8 cellular contexts compared by ENCODE assay signal in genomic region chrX:23742174-23742692, GRCh38. TPM values are rescaled to one million over a fixed set of nuclear protein-coding genes. Genes with fewer than 3 reads are reported as not detected.
A peak's percentile ranks its signal among the peaks of the same experiment; 100 is the strongest.
DNase-seq lines count a peak whose midpoint lies in the region; ATAC-seq and TF ChIP-seq lines count a peak whose summit lies in the region.

No MANE protein-coding gene starts in this region.

- peak; percentile 39 for ATAC-seq in stimulated activated naive CD8-positive, alpha-beta T cell treated with anti-CD3 and anti-CD28 coated beads, Interleukin-15, Interleukin-2, amounts not matched to agents 100 U/mL and 50 U/mL, for 24 hours

- no peaks in the 10 kb centered on the region for H3K9me3 Mint-ChIP-seq in Calu3 (ENCODE audit: low read depth, unreplicated experiment)

- H3K4me1 Mint-ChIP-seq in Calu3 (ENCODE audit: low read depth, unreplicated experiment), result peaks cover 18% of the 10 kb centered on the region

- in situ Hi-C loops in SK-MEL-5 (cut with HindIII; ENCODE audit: low pct_unique_long_range_greater_than_20kb, low sequenced_read_pairs), result no loop called here

- H3K27ac Mint-ChIP-seq in Calu3 (ENCODE audit: unreplicated experiment), result peak overlapping the region; percentile 61

- peak overlapping the region; percentile 67 for H3K4me3 Mint-ChIP-seq in Calu3 (ENCODE audit: low read depth, unreplicated experiment)

- intact Hi-C loops in Calu3 (cut with micrococcal nuclease; ENCODE audit: unreplicated experiment), result loop anchor here (2.0 kb wide), 1 partner anchor 39 kb away; no protein-coding TSS in a partner anchor

- no peaks in the 10 kb centered on the region for H3K27me3 Mint-ChIP-seq in Calu3 (ENCODE audit: unreplicated experiment)

- H3K36me3 Mint-ChIP-seq in Calu3 (ENCODE audit: insufficient read depth, unreplicated experiment), result peaks cover 22% of the 10 kb centered on the region

- CTCF ChIA-PET in Calu3 (lab: Charles Lee), result interaction anchor here (0.6 to 1.9 kb wide), 6 partner anchors 9 to 744 kb away, joined by 3 to 10 read pairs (median 4); no protein-coding TSS in a partner anchor

- DNase-seq in Calu3 (peak; percentile 13), HFF-Myc (ENCODE audit: extremely low read depth, low read depth) (peak; percentile 17), SK-MEL-5 (ENCODE audit: low read depth, low spot score) (peak; percentile 62), cerebellar cortex (ENCODE audit: low spot score) (peak; percentile 31), kidney glomerular epithelial cell (lab: John Stamatoyannopoulos, UW) (peak; percentile 43), middle frontal gyrus (ENCODE audit: extremely low spot score, low spot score) (no peak), mesenteric fat pad (ENCODE audit: low spot score) (no peak)
- DNase-seq in stimulated activated naive CD8-positive, alpha-beta T cell treated with anti-CD3 and anti-CD28 coated beads, Interleukin-15, Interleukin-2, amounts not matched to agents 100 U/mL and 50 U/mL, for 24 hours, result peak; percentile 27

- BruUV-seq in Calu3 (replicated peaks; lab: Mats Ljungman, UMichigan), result no TSS peak

- TF ChIP-seq CTCF in Calu3 (IDR thresholded peaks at IDR 0.05; ENCODE audit: unreplicated experiment) (no peak), HFF-Myc (IDR thresholded peaks at IDR 0.05; ENCODE audit: low read depth, low read length, missing control alignments) (no peak)

- H3K4me3 ChIP-seq in HFF-Myc (replicated peaks; ENCODE audit: low read depth, low read length), result peak overlapping the region; percentile 55

RNA-seq across cellular contexts. Expression of gene ACOT9, which starts 0.8 kb away (rescaled TPM):
- total RNA-seq in Calu3 (2022) (38.1 and 49.6 TPM in 2 replicates), mesenteric fat pad (52.0 TPM)
- total RNA-seq in SK-MEL-5 (2014; rRNA removed; shearing (Covaris generic)), result 43.4 and 48.3 TPM in 2 replicates
- 27.7 and 34.7 TPM in 2 replicates for polyA plus RNA-seq in SK-MEL-5 (2015; cell fraction: cytosol; rRNA removed)
- 150 and 167 TPM in 2 replicates for polyA plus RNA-seq in SK-MEL-5 (2015; cell fraction: nucleus; rRNA removed)

RNA-seq across cellular contexts. Expression of gene SAT1, which starts 40.7 kb away (rescaled TPM):
- total RNA-seq in Calu3 (2022) (419 and 426 TPM in 2 replicates), mesenteric fat pad (859 TPM)
- 480 and 515 TPM in 2 replicates for total RNA-seq in SK-MEL-5 (2014; rRNA removed; shearing (Covaris generic))
- 235 and 261 TPM in 2 replicates for polyA plus RNA-seq in SK-MEL-5 (2015; cell fraction: cytosol; rRNA removed)
- 8,783 and 10,421 TPM in 2 replicates for polyA plus RNA-seq in SK-MEL-5 (2015; cell fraction: nucleus; rRNA removed)

Comparison
In these comparisons a context has a peak if more than half of its experiments do, and no peak if none do; other contexts are left out.
1. DNase-seq: peak in Calu3 (single experiment), HFF-Myc (single experiment), SK-MEL-5 (single experiment), cerebellar cortex (single experiment), kidney glomerular epithelial cell (single experiment) and stimulated activated naive CD8-positive, alpha-beta T cell treated with anti-CD3 and anti-CD28 coated beads, Interleukin-15, Interleukin-2, amounts not matched to agents 100 U/mL and 50 U/mL, for 24 hours (single experiment); none in middle frontal gyrus (single experiment) and mesenteric fat pad (single experiment).